Comparison of ENCODE assay signal across 1 cellular context in the genomic region with DNA sequence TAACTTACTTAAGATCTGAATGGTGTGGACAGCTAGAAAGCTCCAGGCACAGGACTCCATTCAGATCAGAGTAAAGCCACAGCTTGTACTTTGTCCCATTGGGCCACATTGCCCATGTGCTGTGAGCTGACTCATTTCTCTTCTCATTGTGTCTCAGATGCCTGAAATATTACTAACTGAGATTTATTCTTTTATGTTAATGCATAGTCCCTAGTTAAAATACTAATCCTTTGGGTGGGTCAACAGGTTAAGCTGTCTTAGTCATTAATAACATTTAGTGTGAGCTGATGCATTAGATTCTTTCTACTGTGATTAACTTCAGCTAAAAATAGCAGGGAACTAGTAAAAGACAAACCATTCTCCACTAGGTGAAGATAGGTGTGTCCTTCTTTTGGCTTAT.
TF ChIP-seq lines count a peak whose summit lies in the region.

No MANE protein-coding gene starts in this region.

TF ChIP-seq in HepG2, 621 proteins besides CTCF, POLR2A, EP300 and RAD21 (continued from another document):
- TF ChIP-seq, protein P1, sequence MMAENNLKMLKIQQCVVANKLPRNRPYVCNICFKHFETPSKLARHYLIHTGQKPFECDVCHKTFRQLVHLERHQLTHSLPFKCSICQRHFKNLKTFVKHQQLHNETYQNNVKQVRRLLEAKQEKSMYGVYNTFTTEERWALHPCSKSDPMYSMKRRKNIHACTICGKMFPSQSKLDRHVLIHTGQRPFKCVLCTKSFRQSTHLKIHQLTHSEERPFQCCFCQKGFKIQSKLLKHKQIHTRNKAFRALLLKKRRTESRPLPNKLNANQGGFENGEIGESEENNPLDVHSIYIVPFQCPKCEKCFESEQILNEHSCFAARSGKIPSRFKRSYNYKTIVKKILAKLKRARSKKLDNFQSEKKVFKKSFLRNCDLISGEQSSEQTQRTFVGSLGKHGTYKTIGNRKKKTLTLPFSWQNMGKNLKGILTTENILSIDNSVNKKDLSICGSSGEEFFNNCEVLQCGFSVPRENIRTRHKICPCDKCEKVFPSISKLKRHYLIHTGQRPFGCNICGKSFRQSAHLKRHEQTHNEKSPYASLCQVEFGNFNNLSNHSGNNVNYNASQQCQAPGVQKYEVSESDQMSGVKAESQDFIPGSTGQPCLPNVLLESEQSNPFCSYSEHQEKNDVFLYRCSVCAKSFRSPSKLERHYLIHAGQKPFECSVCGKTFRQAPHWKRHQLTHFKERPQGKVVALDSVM (CRISPR knock-in tag; IDR thresholded peaks at IDR 0.05) = no peak
- no peak for TF ChIP-seq RFX1 (IDR thresholded peaks at IDR 0.05)
- peak; percentile 54; the same call in 1 of the 2 replicates for TF ChIP-seq HNF4G (IDR thresholded peaks at IDR 0.05; ENCODE audit: borderline replicate concordance, low read depth, low read length)
- no peak for TF ChIP-seq HNF4G (CRISPR knock-in tag; IDR thresholded peaks at IDR 0.05; ENCODE audit: borderline replicate concordance, low read depth)
- TF ChIP-seq, protein P2, sequence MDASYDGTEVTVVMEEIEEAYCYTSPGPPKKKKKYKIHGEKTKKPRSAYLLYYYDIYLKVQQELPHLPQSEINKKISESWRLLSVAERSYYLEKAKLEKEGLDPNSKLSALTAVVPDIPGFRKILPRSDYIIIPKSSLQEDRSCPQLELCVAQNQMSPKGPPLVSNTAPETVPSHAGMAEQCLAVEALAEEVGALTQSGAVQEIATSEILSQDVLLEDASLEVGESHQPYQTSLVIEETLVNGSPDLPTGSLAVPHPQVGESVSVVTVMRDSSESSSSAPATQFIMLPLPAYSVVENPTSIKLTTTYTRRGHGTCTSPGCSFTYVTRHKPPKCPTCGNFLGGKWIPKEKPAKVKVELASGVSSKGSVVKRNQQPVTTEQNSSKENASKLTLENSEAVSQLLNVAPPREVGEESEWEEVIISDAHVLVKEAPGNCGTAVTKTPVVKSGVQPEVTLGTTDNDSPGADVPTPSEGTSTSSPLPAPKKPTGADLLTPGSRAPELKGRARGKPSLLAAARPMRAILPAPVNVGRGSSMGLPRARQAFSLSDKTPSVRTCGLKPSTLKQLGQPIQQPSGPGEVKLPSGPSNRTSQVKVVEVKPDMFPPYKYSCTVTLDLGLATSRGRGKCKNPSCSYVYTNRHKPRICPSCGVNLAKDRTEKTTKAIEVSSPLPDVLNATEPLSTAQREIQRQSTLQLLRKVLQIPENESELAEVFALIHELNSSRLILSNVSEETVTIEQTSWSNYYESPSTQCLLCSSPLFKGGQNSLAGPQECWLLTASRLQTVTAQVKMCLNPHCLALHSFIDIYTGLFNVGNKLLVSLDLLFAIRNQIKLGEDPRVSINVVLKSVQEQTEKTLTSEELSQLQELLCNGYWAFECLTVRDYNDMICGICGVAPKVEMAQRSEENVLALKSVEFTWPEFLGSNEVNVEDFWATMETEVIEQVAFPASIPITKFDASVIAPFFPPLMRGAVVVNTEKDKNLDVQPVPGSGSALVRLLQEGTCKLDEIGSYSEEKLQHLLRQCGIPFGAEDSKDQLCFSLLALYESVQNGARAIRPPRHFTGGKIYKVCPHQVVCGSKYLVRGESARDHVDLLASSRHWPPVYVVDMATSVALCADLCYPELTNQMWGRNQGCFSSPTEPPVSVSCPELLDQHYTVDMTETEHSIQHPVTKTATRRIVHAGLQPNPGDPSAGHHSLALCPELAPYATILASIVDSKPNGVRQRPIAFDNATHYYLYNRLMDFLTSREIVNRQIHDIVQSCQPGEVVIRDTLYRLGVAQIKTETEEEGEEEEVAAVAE (CRISPR knock-in tag; IDR thresholded peaks at IDR 0.05; ENCODE audit: borderline replicate concordance) = no peak
- TF ChIP-seq, protein P3, sequence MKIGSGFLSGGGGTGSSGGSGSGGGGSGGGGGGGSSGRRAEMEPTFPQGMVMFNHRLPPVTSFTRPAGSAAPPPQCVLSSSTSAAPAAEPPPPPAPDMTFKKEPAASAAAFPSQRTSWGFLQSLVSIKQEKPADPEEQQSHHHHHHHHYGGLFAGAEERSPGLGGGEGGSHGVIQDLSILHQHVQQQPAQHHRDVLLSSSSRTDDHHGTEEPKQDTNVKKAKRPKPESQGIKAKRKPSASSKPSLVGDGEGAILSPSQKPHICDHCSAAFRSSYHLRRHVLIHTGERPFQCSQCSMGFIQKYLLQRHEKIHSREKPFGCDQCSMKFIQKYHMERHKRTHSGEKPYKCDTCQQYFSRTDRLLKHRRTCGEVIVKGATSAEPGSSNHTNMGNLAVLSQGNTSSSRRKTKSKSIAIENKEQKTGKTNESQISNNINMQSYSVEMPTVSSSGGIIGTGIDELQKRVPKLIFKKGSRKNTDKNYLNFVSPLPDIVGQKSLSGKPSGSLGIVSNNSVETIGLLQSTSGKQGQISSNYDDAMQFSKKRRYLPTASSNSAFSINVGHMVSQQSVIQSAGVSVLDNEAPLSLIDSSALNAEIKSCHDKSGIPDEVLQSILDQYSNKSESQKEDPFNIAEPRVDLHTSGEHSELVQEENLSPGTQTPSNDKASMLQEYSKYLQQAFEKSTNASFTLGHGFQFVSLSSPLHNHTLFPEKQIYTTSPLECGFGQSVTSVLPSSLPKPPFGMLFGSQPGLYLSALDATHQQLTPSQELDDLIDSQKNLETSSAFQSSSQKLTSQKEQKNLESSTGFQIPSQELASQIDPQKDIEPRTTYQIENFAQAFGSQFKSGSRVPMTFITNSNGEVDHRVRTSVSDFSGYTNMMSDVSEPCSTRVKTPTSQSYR (CRISPR knock-in tag; IDR thresholded peaks at IDR 0.05; ENCODE audit: borderline replicate concordance) = no peak
- TF ChIP-seq KDM6A (CRISPR knock-in tag; IDR thresholded peaks at IDR 0.05; ENCODE audit: low read depth) = no peak
- no peak for TF ChIP-seq ZBTB42 (CRISPR knock-in tag; IDR thresholded peaks at IDR 0.05)
- no peak for TF ChIP-seq ATF7 (IDR thresholded peaks at IDR 0.05)
- no peak for TF ChIP-seq ATF7 (CRISPR knock-in tag; IDR thresholded peaks at IDR 0.05)
